Comparison of ENCODE assay signal across 12 cellular contexts in genomic region chr11:129973068-129973467, GRCh38. TPM values are rescaled to one million over a fixed set of nuclear protein-coding genes. Genes with fewer than 3 reads are reported as not detected.
DNase-seq lines count a peak whose midpoint lies in the region; ATAC-seq and TF ChIP-seq lines count a peak whose summit lies in the region.
"Had no signal": no experiment of that assay in that cellular context is flagged by ENCODE, and none has a peak within 500 bp of the region (broad histone marks: within the 10 kb centered on the region; RNA-seq: fewer than 3 reads in every experiment).

No MANE protein-coding gene starts in this region.

- peak overlapping the region in 1 of 5 experiments; percentile 39 for H3K4me3 Mint-ChIP-seq in brain
- H3K4me3 Mint-ChIP-seq: activated naive CD8-positive, alpha-beta T cell; CD4-positive, CD25-positive, alpha-beta regulatory T cell had no signal

- TF ChIP-seq CTCF in GM13976 (IDR thresholded peaks at IDR 0.05; ENCODE audit: borderline replicate concordance, control extremely low read depth, extremely low read depth, insufficient read depth, missing control alignments) (no peak), brain (conservative IDR thresholded peaks at IDR 0.05) (no peak)

- in situ Hi-C loops in GM13976 (cut with MboI; ENCODE audit: low sequenced_read_pairs, unreplicated experiment), result no loop called here

- peak overlapping the region in 4 of 5 experiments; percentile 32 to 85 (median 68) for H3K27ac Mint-ChIP-seq in brain
- H3K27ac Mint-ChIP-seq: activated naive CD8-positive, alpha-beta T cell; CD4-positive, CD25-positive, alpha-beta regulatory T cell had no signal

- DNase-seq in GM13976 (ENCODE audit: low spot score) (peak; percentile 54), NCI-H2196 treated with DMSO at 0.1 percent for 48 hours (lab: John Stamatoyannopoulos, UW; ENCODE audit: unreplicated experiment) (no peak), NCI-H2029 (lab: John Stamatoyannopoulos, UW) (no peak), NCI-H187 (lab: John Stamatoyannopoulos, UW) (no peak), nucleus accumbens (lab: John Stamatoyannopoulos, UW) (no peak)
- DNase-seq: CD4-positive, CD25-positive, alpha-beta regulatory T cell; GM23248; NCI-H1092 treated with DMSO at 0.1 percent for 48 hours had no signal

- no peaks in the 10 kb centered on the region for H3K9me3 Mint-ChIP-seq in brain
- H3K9me3 Mint-ChIP-seq: CD4-positive, CD25-positive, alpha-beta regulatory T cell had no signal

- H3K4me1 Mint-ChIP-seq in brain, result peaks cover 49% of the 10 kb centered on the region

- ATAC-seq in GM21528 (IDR thresholded peaks at IDR 0.05; ENCODE audit: low FRiP score, unreplicated experiment) (peak; percentile 85), HG03460 (IDR thresholded peaks at IDR 0.05; ENCODE audit: unreplicated experiment) (peak; percentile 82)

- H3K36me3 Mint-ChIP-seq in brain, result peaks cover 15% of the 10 kb centered on the region

- no peaks in the 10 kb centered on the region for H3K27me3 Mint-ChIP-seq in brain
- H3K27me3 Mint-ChIP-seq: activated naive CD8-positive, alpha-beta T cell; CD4-positive, CD25-positive, alpha-beta regulatory T cell had no signal

RNA-seq across cellular contexts. Expression of gene PRDM10, which starts 29.6 kb away (rescaled TPM):
- 6.6 TPM for polyA plus RNA-seq in brain (ENCODE audit: insufficient read depth, low read depth, low replicate concordance)
